ENCODE assay signal across 2 cellular contexts in the genomic region with DNA sequence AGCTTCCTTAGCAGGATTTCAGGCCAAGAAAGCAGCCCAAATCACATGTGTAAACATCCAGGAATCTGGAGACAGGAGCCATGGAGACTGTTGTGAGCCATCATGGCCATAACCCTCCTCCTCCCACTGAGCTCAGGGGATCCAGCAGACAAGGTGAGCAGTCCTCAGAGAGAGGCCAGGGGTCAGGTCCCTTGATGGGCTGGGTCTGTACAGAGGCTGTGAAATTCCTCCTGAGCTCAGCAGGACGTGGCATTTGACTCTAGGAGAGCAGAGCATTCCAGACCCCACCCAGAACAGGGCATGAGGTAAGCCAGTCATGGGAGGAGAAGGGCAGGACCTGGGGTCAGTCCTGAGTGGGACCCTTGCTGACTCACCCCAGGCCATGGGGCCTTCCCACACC.
TF ChIP-seq lines count a peak whose summit lies in the region.

No MANE protein-coding gene starts in this region.

TF ChIP-seq in GM23338, 12 proteins besides CTCF, POLR2A, EP300 and RAD21 (continued from another document):
- TF ChIP-seq ETS1 (IDR thresholded peaks at IDR 0.05), result no peak
- TF ChIP-seq, protein P1, sequence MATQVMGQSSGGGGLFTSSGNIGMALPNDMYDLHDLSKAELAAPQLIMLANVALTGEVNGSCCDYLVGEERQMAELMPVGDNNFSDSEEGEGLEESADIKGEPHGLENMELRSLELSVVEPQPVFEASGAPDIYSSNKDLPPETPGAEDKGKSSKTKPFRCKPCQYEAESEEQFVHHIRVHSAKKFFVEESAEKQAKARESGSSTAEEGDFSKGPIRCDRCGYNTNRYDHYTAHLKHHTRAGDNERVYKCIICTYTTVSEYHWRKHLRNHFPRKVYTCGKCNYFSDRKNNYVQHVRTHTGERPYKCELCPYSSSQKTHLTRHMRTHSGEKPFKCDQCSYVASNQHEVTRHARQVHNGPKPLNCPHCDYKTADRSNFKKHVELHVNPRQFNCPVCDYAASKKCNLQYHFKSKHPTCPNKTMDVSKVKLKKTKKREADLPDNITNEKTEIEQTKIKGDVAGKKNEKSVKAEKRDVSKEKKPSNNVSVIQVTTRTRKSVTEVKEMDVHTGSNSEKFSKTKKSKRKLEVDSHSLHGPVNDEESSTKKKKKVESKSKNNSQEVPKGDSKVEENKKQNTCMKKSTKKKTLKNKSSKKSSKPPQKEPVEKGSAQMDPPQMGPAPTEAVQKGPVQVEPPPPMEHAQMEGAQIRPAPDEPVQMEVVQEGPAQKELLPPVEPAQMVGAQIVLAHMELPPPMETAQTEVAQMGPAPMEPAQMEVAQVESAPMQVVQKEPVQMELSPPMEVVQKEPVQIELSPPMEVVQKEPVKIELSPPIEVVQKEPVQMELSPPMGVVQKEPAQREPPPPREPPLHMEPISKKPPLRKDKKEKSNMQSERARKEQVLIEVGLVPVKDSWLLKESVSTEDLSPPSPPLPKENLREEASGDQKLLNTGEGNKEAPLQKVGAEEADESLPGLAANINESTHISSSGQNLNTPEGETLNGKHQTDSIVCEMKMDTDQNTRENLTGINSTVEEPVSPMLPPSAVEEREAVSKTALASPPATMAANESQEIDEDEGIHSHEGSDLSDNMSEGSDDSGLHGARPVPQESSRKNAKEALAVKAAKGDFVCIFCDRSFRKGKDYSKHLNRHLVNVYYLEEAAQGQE (IDR thresholded peaks at IDR 0.05; ENCODE audit: unreplicated experiment), result no peak
- TF ChIP-seq ZNF462 (CRISPR knock-in tag; IDR thresholded peaks at IDR 0.05), result no peak

TF ChIP-seq in WTC11, 78 proteins besides CTCF, POLR2A, EP300 and RAD21 (continued from another document):
- TF ChIP-seq EMX1 (CRISPR knock-in tag; IDR thresholded peaks at IDR 0.05) (no peak), ZNF671 (CRISPR knock-in tag; IDR thresholded peaks at IDR 0.05) (no peak), ZNF219 (CRISPR knock-in tag; IDR thresholded peaks at IDR 0.05; ENCODE audit: borderline replicate concordance) (no peak)
